ENCODE assay signal across 8 cellular contexts in the genomic region with DNA sequence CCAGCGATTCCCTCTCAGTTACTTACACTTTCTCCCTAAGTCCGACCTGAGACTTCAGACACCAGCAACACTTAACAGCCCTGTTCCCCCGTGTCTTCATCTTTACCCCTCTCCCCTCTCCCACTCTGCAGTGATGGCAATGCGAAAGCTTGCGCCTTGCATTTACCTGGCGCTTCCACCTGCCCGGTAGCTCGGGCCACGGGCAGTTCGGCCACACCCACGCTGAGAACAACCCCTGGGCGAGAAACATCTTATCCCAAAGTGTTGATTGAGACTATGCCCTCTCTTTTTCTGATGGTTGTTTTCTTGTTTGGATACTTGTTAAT. TPM values are rescaled to one million over a fixed set of nuclear protein-coding genes. Genes with fewer than 3 reads are reported as not detected.
DNase-seq lines count a peak whose midpoint lies in the region; ATAC-seq and TF ChIP-seq lines count a peak whose summit lies in the region.

No MANE protein-coding gene starts in this region.

- H3K27me3 ChIP-seq in OCI-LY1 (ENCODE audit: insufficient read depth, low read length), result no peaks in the 10 kb centered on the region
- H3K27me3 ChIP-seq in skeletal muscle tissue (ENCODE audit: control insufficient read depth in 3 of 3, insufficient read depth in 3 of 3, low read length in 3 of 3), result no peaks in the 10 kb centered on the region

- H3K9ac ChIP-seq in OCI-LY1 (ENCODE audit: low read length) (peak overlapping the region; percentile 79), skeletal muscle tissue (ENCODE audit: low read depth in 1 of 3, low read length in 3 of 3) (peak overlapping the region; percentile 65 to 88 (median 84))

- TF ChIP-seq CTCF in AG10803 (conservative IDR thresholded peaks at IDR 0.05; ENCODE audit: low read length) (no peak), OCI-LY1 (IDR thresholded peaks at IDR 0.05; ENCODE audit: low read length) (no peak), fibroblast of villous mesenchyme (IDR thresholded peaks at IDR 0.05; ENCODE audit: insufficient read depth, low read depth, low read length) (no peak)

- H4K20me1 ChIP-seq in OCI-LY1 (ENCODE audit: insufficient read depth, low read length), result no peaks in the 10 kb centered on the region

- H3K27ac ChIP-seq in OCI-LY1 (ENCODE audit: low read depth, low read length, poor library complexity, severe bottlenecking), result peak overlapping the region; percentile 90
- peak overlapping the region; percentile 49 for H3K27ac ChIP-seq in skeletal muscle tissue (ENCODE audit: low read depth, low read length)

- peak overlapping the region; percentile 96 for H3K4me2 ChIP-seq in OCI-LY1 (ENCODE audit: low read length)

- H3K4me3 ChIP-seq in AG10803 (ENCODE audit: low read length) (peak overlapping the region; percentile 87), OCI-LY1 (ENCODE audit: low read depth, low read length, poor library complexity, severe bottlenecking) (peak overlapping the region; percentile 79), fibroblast of villous mesenchyme (ENCODE audit: low read depth, low read length) (peak overlapping the region; percentile 98), skeletal muscle tissue (ENCODE audit: low read length in 3 of 3) (peak overlapping the region; percentile 91 to 99 (median 92))

- peaks cover 40% of the 10 kb centered on the region for H3K4me1 ChIP-seq in OCI-LY1 (ENCODE audit: insufficient read depth, low read length, severe bottlenecking)
- peaks cover 0 to 11% (median 8%) of the 10 kb centered on the region in 3 donors for H3K4me1 ChIP-seq in skeletal muscle tissue (ENCODE audit: control insufficient read depth in 3 of 3, insufficient read depth in 3 of 3, low read length in 3 of 3)

- H3K9me2 ChIP-seq in OCI-LY1 (ENCODE audit: low read depth, low read length), result no peaks in the 10 kb centered on the region

- no peaks in the 10 kb centered on the region for H3K9me3 ChIP-seq in OCI-LY1 (ENCODE audit: low read length)
- no peaks in the 10 kb centered on the region for H3K9me3 ChIP-seq in skeletal muscle tissue (ENCODE audit: control insufficient read depth in 3 of 3, low read length in 3 of 3)

- DNase-seq in AG10803 (ENCODE audit: low read depth) (no peak), fibroblast of villous mesenchyme (ENCODE audit: low read depth) (no peak), SKM-1 (lab: John Stamatoyannopoulos, UW; ENCODE audit: unreplicated experiment) (no peak), ecto neural progenitor cell (ENCODE audit: low spot score) (no peak)

- peak overlapping the region; percentile 55; the same call in 1 of the 2 replicates for H2AFZ ChIP-seq in OCI-LY1 (ENCODE audit: low read length)

- H3K36me3 ChIP-seq in OCI-LY1 (ENCODE audit: insufficient read depth, low read length) (peaks cover 23% of the 10 kb centered on the region), skeletal muscle tissue (ENCODE audit: control insufficient read depth in 3 of 3, insufficient read depth in 3 of 3, low read length in 3 of 3) (peaks cover 0 to 6% (median 2%) of the 10 kb centered on the region in 3 donors)

- ATAC-seq in GM21423 (IDR thresholded peaks at IDR 0.05; ENCODE audit: unreplicated experiment) (peak; percentile 3), GM19467 (IDR thresholded peaks at IDR 0.05; ENCODE audit: unreplicated experiment) (no peak)

- peaks cover 9% of the 10 kb centered on the region; the same call in 1 of the 2 replicates for H3K79me2 ChIP-seq in OCI-LY1 (ENCODE audit: insufficient read depth, low read length)

- H3F3A ChIP-seq in OCI-LY1 (ENCODE audit: insufficient read depth, low read length), result 0 out of 2 replicates have a peak, but pooled peaks cover 5% of the 10 kb centered on the region

RNA-seq across cellular contexts. Expression of gene DNAJC10, which starts 0.6 kb away (rescaled TPM):
- 104 and 116 TPM in 2 replicates for total RNA-seq in fibroblast of villous mesenchyme
- 27.1 TPM for total RNA-seq in skeletal muscle tissue
